10 cellular contexts compared by ENCODE assay signal in the genomic region with DNA sequence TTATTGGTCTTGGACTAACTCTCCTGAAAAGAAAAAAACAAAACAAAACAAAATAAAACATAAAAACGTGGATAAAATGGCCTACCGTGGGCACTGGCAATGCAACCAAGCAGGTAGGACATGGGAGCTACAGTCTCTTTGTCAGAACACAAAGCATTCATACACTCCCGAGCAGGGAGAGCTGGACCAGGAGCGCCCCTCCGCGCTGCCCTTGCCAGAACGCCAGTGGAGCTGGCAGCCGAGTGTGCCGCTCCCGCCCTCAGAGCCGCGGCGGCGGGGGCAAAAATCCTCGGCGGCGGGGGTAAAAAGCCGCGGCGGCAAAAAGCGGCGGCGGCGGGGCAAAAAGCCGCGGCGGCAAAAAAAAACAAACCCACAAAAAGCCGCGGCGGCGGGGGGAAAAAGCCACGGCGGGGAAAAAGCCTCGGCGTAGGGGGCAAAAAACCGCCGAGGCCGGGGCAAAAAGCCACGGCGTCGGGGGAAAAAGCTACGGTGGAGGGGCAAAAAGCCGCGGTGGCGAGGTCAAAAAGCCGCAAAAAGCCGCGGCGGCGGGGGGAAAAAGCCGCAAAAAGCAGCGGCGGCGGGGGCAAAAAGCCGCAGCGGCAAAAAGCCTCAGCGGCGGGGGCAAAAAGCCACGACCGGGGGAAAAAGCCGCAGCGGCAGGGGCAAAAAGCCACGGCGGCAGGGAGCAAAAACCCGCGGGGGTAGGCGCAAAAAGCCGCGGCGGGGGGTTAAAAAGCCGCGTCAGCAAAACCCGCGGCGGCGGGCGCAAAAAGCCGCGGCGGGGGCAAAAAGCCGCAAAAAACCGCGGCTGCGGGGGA.
DNase-seq lines count a peak whose midpoint lies in the region; ATAC-seq, FAIRE-seq and TF ChIP-seq lines count a peak whose summit lies in the region.
"Had no signal": no experiment of that assay in that cellular context is flagged by ENCODE, and none has a peak within 500 bp of the region (broad histone marks: within the 10 kb centered on the region; RNA-seq: fewer than 3 reads in every experiment).

No MANE protein-coding gene starts in this region.

- peak overlapping the region; percentile 40 for H3K4me3 Mint-ChIP-seq in activated CD8-positive, alpha-beta T cell treated with anti-CD3 and anti-CD28 coated beads, Interleukin-2, amount 10 ng/mL, durations not matched to agents 7 days and 5 days
- no peak overlapping the region for H3K4me3 Mint-ChIP-seq in activated CD8-positive, alpha-beta T cell treated with anti-CD3 and anti-CD28 coated beads for 36 hours
- H3K4me3 Mint-ChIP-seq: CD8-positive, alpha-beta T cell had no signal

- H3K27me3 ChIP-seq in keratinocyte (ENCODE audit: control insufficient read depth, extremely low read depth, insufficient read depth, low read length) (peaks cover 15% of the 10 kb centered on the region), tibial nerve (peaks cover 0 to 19% of the 10 kb centered on the region in 2 donors)

- TF ChIP-seq CTCF in activated CD8-positive, alpha-beta T cell treated with anti-CD3 and anti-CD28 coated beads for 36 hours (IDR thresholded peaks at IDR 0.05): no peak
- TF ChIP-seq CTCF in keratinocyte (optimal IDR thresholded peaks at IDR 0.05 in 1 of 3, IDR thresholded peaks at IDR 0.05 in 1 of 3, conservative IDR thresholded peaks at IDR 0.05 in 1 of 3; ENCODE audit: extremely low read depth in 1 of 3, insufficient read depth in 2 of 3, low read length in 3 of 3): no peak
- no peak for TF ChIP-seq CTCF in tibial nerve (IDR thresholded peaks at IDR 0.05)

- CTCF ChIA-PET in activated CD8-positive, alpha-beta T cell treated with anti-CD3 and anti-CD28 coated beads, Interleukin-2, amount 10 ng/mL, durations not matched to agents 7 days and 5 days (lab: Charles Lee): no interaction called here
- CTCF ChIA-PET in activated CD8-positive, alpha-beta T cell treated with anti-CD3 and anti-CD28 coated beads for 36 hours (lab: Charles Lee): no interaction called here

- H3K4me3 ChIP-seq in keratinocyte (ENCODE audit: control insufficient read depth in 2 of 3, extremely low read depth in 1 of 3, insufficient read depth in 2 of 3, low read depth in 1 of 3, low read length in 3 of 3) (peak overlapping the region in 2 of 3 experiments; percentile 29 to 32), tibial nerve (peak overlapping the region in 3 of 4 donors; percentile 2 to 48 (median 23))

- intact Hi-C loops in activated CD8-positive, alpha-beta T cell treated with anti-CD3 and anti-CD28 coated beads for 36 hours (cut with micrococcal nuclease): no loop called here

- no peak overlapping the region for H3K9ac ChIP-seq in keratinocyte (ENCODE audit: control insufficient read depth, extremely low read depth, insufficient read depth, low read length)

- peak overlapping the region; percentile 54 for H3K4me2 ChIP-seq in keratinocyte (ENCODE audit: control insufficient read depth, extremely low read depth, insufficient read depth, low read depth, low read length)

- no peak for ATAC-seq in activated CD8-positive, alpha-beta T cell treated with anti-CD3 and anti-CD28 coated beads, Interleukin-2, amount 10 ng/mL, durations not matched to agents 7 days and 5 days
- no peak for ATAC-seq in activated CD8-positive, alpha-beta T cell treated with anti-CD3 and anti-CD28 coated beads for 36 hours
- ATAC-seq: CD8-positive, alpha-beta T cell had no signal

- DNase-seq in activated CD8-positive, alpha-beta T cell treated with anti-CD3 and anti-CD28 coated beads, Interleukin-2, amount 10 ng/mL, durations not matched to agents 7 days and 5 days: no peak
- no peak for DNase-seq in activated CD8-positive, alpha-beta T cell treated with anti-CD3 and anti-CD28 coated beads for 36 hours
- DNase-seq in SK-N-DZ (ENCODE audit: low spot score): peak; percentile 16
- DNase-seq in keratinocyte (ENCODE audit: low read depth, low spot score): no peak
- no peak for DNase-seq in tibial nerve (ENCODE audit: low spot score in 2 of 2)
- DNase-seq in NOMO-1 treated with dmso at 0.1 percent for 144 hours (lab: John Stamatoyannopoulos, UW; ENCODE audit: unreplicated experiment): no peak
- DNase-seq in SHP77 treated with DMSO at 0.1 percent for 48 hours (lab: John Stamatoyannopoulos, UW): no peak
- DNase-seq in stimulated activated CD4-positive, alpha-beta T cell treated with anti-CD3 and anti-CD28 coated beads, Interleukin-12 subunit alpha, Interleukin-12 subunit beta, amount 100 ng/mL, for 4 hours: no peak
- DNase-seq: CD8-positive, alpha-beta T cell had no signal

- H3K36me3 ChIP-seq in keratinocyte (ENCODE audit: control insufficient read depth in 2 of 2, extremely low read depth in 1 of 2, insufficient read depth in 2 of 2, low read length in 2 of 2) (no peaks in the 10 kb centered on the region), tibial nerve (no peaks in the 10 kb centered on the region)

- no peaks in the 10 kb centered on the region for H3K9me1 ChIP-seq in keratinocyte (ENCODE audit: control insufficient read depth, extremely low read depth, insufficient read depth, low read length)

- no peaks in the 10 kb centered on the region for H3K4me1 Mint-ChIP-seq in activated CD8-positive, alpha-beta T cell treated with anti-CD3 and anti-CD28 coated beads, Interleukin-2, amount 10 ng/mL, durations not matched to agents 7 days and 5 days (ENCODE audit: low read depth)
- no peaks in the 10 kb centered on the region for H3K4me1 Mint-ChIP-seq in activated CD8-positive, alpha-beta T cell treated with anti-CD3 and anti-CD28 coated beads for 36 hours (ENCODE audit: low read depth)

- POLR2A ChIA-PET in activated CD8-positive, alpha-beta T cell treated with anti-CD3 and anti-CD28 coated beads, Interleukin-2, amount 10 ng/mL, durations not matched to agents 7 days and 5 days (lab: Charles Lee): no interaction called here
- POLR2A ChIA-PET in activated CD8-positive, alpha-beta T cell treated with anti-CD3 and anti-CD28 coated beads for 36 hours (lab: Charles Lee): no interaction called here

- TF ChIP-seq POLR2A in tibial nerve (IDR thresholded peaks at IDR 0.05): no peak

- dilution Hi-C loops in keratinocyte (cut with MboI; ENCODE audit: extremely low pct_ligation_motif_present, low sequenced_read_pairs): no loop called here

- H3K4me1 ChIP-seq in keratinocyte (ENCODE audit: control insufficient read depth, extremely low read depth, insufficient read depth, low read length) (no peaks in the 10 kb centered on the region), tibial nerve (peaks cover 0 to 15% (median 0%) of the 10 kb centered on the region in 4 donors)

- peak overlapping the region; percentile 71 for H3K27ac Mint-ChIP-seq in activated CD8-positive, alpha-beta T cell treated with anti-CD3 and anti-CD28 coated beads, Interleukin-2, amount 10 ng/mL, durations not matched to agents 7 days and 5 days
- no peak overlapping the region for H3K27ac Mint-ChIP-seq in activated CD8-positive, alpha-beta T cell treated with anti-CD3 and anti-CD28 coated beads for 36 hours
- H3K27ac Mint-ChIP-seq: CD8-positive, alpha-beta T cell had no signal

- peaks cover 6% of the 10 kb centered on the region for H3K27me3 Mint-ChIP-seq in activated CD8-positive, alpha-beta T cell treated with anti-CD3 and anti-CD28 coated beads, Interleukin-2, amount 10 ng/mL, durations not matched to agents 7 days and 5 days (ENCODE audit: low read depth)
- peaks cover 24% of the 10 kb centered on the region for H3K27me3 Mint-ChIP-seq in activated CD8-positive, alpha-beta T cell treated with anti-CD3 and anti-CD28 coated beads for 36 hours

- WGBS in tibial nerve, 2 donors: 14 to 27% methylated on average over 84 of the region's 84 CpGs

- H4K20me1 ChIP-seq in keratinocyte (ENCODE audit: control insufficient read depth, extremely low read depth, insufficient read depth, low read length): no peaks in the 10 kb centered on the region

- TF ChIP-seq EP300 in tibial nerve (IDR thresholded peaks at IDR 0.05): no peak

- H3K9me3 Mint-ChIP-seq in activated CD8-positive, alpha-beta T cell treated with anti-CD3 and anti-CD28 coated beads, Interleukin-2, amount 10 ng/mL, durations not matched to agents 7 days and 5 days (ENCODE audit: insufficient read depth): peaks cover 14% of the 10 kb centered on the region
- H3K9me3 Mint-ChIP-seq in activated CD8-positive, alpha-beta T cell treated with anti-CD3 and anti-CD28 coated beads for 36 hours: peaks cover 10% of the 10 kb centered on the region

- no peaks in the 10 kb centered on the region for H3K79me2 ChIP-seq in keratinocyte (ENCODE audit: control insufficient read depth, insufficient read depth, low read length)

- no peak for FAIRE-seq in keratinocyte (lab: Jason Lieb, UNC)
- FAIRE-seq: islet of Langerhans had no signal

- no peak overlapping the region for H3K27ac ChIP-seq in keratinocyte (ENCODE audit: control insufficient read depth, insufficient read depth, low read length)
- H3K27ac ChIP-seq in tibial nerve: no peak overlapping the region

- H2AFZ ChIP-seq in keratinocyte (ENCODE audit: control insufficient read depth, low read length): no peak overlapping the region

- peaks cover 3% of the 10 kb centered on the region for H3K36me3 Mint-ChIP-seq in activated CD8-positive, alpha-beta T cell treated with anti-CD3 and anti-CD28 coated beads, Interleukin-2, amount 10 ng/mL, durations not matched to agents 7 days and 5 days (ENCODE audit: low read depth)
- peaks cover 8% of the 10 kb centered on the region for H3K36me3 Mint-ChIP-seq in activated CD8-positive, alpha-beta T cell treated with anti-CD3 and anti-CD28 coated beads for 36 hours (ENCODE audit: low read depth)
- H3K36me3 Mint-ChIP-seq: CD8-positive, alpha-beta T cell had no signal

- H3K9me3 ChIP-seq in keratinocyte (ENCODE audit: control insufficient read depth, low read depth, low read length): no peaks in the 10 kb centered on the region
- H3K9me3 ChIP-seq in tibial nerve: peaks cover 0 to 11% (median 0%) of the 10 kb centered on the region in 4 donors
